Comparison of ENCODE assay signal across 1 cellular context in genomic region chr2:201642579-201643215, GRCh38.
TF ChIP-seq lines count a peak whose summit lies in the region.

No MANE protein-coding gene starts in this region.

TF ChIP-seq in HepG2, 621 proteins besides CTCF, POLR2A, EP300 and RAD21 (continued from another document):
- TF ChIP-seq REPIN1 (CRISPR knock-in tag; IDR thresholded peaks at IDR 0.05; ENCODE audit: borderline replicate concordance, low read depth) (peak; percentile 84), ZEB1 (IDR thresholded peaks at IDR 0.05; ENCODE audit: insufficient replicate concordance, low read depth) (peak; percentile 1), ZBTB34 (CRISPR knock-in tag; IDR thresholded peaks at IDR 0.05) (0 out of 2 replicates have a peak, but pooled peaks have one; percentile 24), ZNF766 (CRISPR knock-in tag; IDR thresholded peaks at IDR 0.05; ENCODE audit: borderline replicate concordance) (peak; percentile 63; the same call in 1 of the 2 replicates), CENPT (CRISPR knock-in tag; IDR thresholded peaks at IDR 0.05; ENCODE audit: low read depth) (peak; percentile 30; the same call in 1 of the 2 replicates), DBP (CRISPR knock-in tag; IDR thresholded peaks at IDR 0.05; ENCODE audit: not compliant biosample characterization) (peak; percentile 54), PHF8 (CRISPR knock-in tag; IDR thresholded peaks at IDR 0.05) (peak; percentile 97), TCF7 (IDR thresholded peaks at IDR 0.05; ENCODE audit: low read depth) (no peak), KDM2A (CRISPR knock-in tag; IDR thresholded peaks at IDR 0.05; ENCODE audit: borderline replicate concordance, low read depth) (peak; percentile 87), ZNF883 (CRISPR knock-in tag; IDR thresholded peaks at IDR 0.05; ENCODE audit: not compliant biosample characterization) (peak; percentile 48), ZBTB39 (CRISPR knock-in tag; IDR thresholded peaks at IDR 0.05) (no peak), CCAR2 (optimal IDR thresholded peaks at IDR 0.05; ENCODE audit: low read depth, low read length) (no peak), ZNF280D (CRISPR knock-in tag; IDR thresholded peaks at IDR 0.05) (0 out of 2 replicates have a peak, but pooled peaks have one; percentile 37), FOXP4 (CRISPR knock-in tag; IDR thresholded peaks at IDR 0.05) (peak; percentile 43), ZNF614 (CRISPR knock-in tag; IDR thresholded peaks at IDR 0.05; ENCODE audit: borderline replicate concordance) (no peak), IRF1 (CRISPR knock-in tag; IDR thresholded peaks at IDR 0.05; ENCODE audit: low read depth) (no peak; the same call in 1 of the 2 replicates), SMYD3 (CRISPR knock-in tag; IDR thresholded peaks at IDR 0.05) (peak; percentile 70), ARID4A (CRISPR knock-in tag; IDR thresholded peaks at IDR 0.05; ENCODE audit: borderline replicate concordance) (peak; percentile 93), ZNF816 (CRISPR knock-in tag; IDR thresholded peaks at IDR 0.05; ENCODE audit: borderline replicate concordance) (peak; percentile 95; the same call in 1 of the 2 replicates), IKZF1 (IDR thresholded peaks at IDR 0.05) (no peak), ZZZ3 (CRISPR knock-in tag; IDR thresholded peaks at IDR 0.05; ENCODE audit: borderline replicate concordance) (0 out of 2 replicates have a peak, but pooled peaks have one; percentile 72), ZNF704 (CRISPR knock-in tag; IDR thresholded peaks at IDR 0.05; ENCODE audit: borderline replicate concordance) (peak; percentile 78; the same call in 1 of the 2 replicates), NONO (IDR thresholded peaks at IDR 0.05) (no peak), NONO (CRISPR knock-in tag; conservative IDR thresholded peaks at IDR 0.05) (peak; percentile 71; the same call in 1 of the 2 replicates), ZNF772 (CRISPR knock-in tag; IDR thresholded peaks at IDR 0.05) (peak; percentile 26; the same call in 1 of the 2 replicates), YEATS2 (CRISPR knock-in tag; IDR thresholded peaks at IDR 0.05; ENCODE audit: borderline replicate concordance) (peak; percentile 44), KAT7 (CRISPR knock-in tag; IDR thresholded peaks at IDR 0.05; ENCODE audit: borderline replicate concordance) (0 out of 2 replicates have a peak, but pooled peaks have one; percentile 20)
